In genomic region chr2:112005391-112006075, GRCh38 we compare ENCODE assay signal across 30 cellular contexts. TPM values are rescaled to one million over a fixed set of nuclear protein-coding genes. Genes with fewer than 3 reads are reported as not detected.
DNase-seq lines count a peak whose midpoint lies in the region; ATAC-seq, FAIRE-seq and TF ChIP-seq lines count a peak whose summit lies in the region.
"Had no signal": no experiment of that assay in that cellular context is flagged by ENCODE, and none has a peak within 500 bp of the region (broad histone marks: within the 10 kb centered on the region; RNA-seq: fewer than 3 reads in every experiment).

No MANE protein-coding gene starts in this region.

- FAIRE-seq in GM19239 (lab: Jason Lieb, UNC), result no peak
- FAIRE-seq: A549, RCC 7860, urothelium cell line had no signal

- POLR2A ChIA-PET in MCF 10A (lab: Yijun Ruan, JAX) (interaction anchor here (0.8 to 1.4 kb wide), 3 partner anchors 10 to 122 kb away, joined by 3 to 6 read pairs (median 5); partner anchors contain the start of gene ANAPC1), RWPE1 (lab: Yijun Ruan, JAX; ENCODE audit: low non-redundant PET) (no interaction called here)

- H3K9ac ChIP-seq in mammary epithelial cell (ENCODE audit: insufficient read depth, low read length), result no peak overlapping the region
- H3K9ac ChIP-seq: parathyroid adenoma had no signal

- no peak overlapping the region for H3K4me3 Mint-ChIP-seq in MCF 10A (ENCODE audit: unreplicated experiment)
- H3K4me3 Mint-ChIP-seq: activated T-cell treated with anti-CD3 and anti-CD28 coated beads, Interleukin-2, amount 50 U/mL, for 72 hours; brain; H9; T-helper 2 cell treated with Interferon-gamma antibody and Interleukin-4, amounts not matched to agents 5 μg/mL and 100 μg/mL, for 36 hours had no signal

- peaks cover 14% of the 10 kb centered on the region for H3K27me3 ChIP-seq in mammary epithelial cell (ENCODE audit: insufficient read depth, low read length)
- H3K27me3 ChIP-seq in WERI-Rb-1 (ENCODE audit: insufficient read depth, low read depth, severe bottlenecking), result no peaks in the 10 kb centered on the region
- H3K27me3 ChIP-seq: dorsolateral prefrontal cortex, testis had no signal

- DNase-seq in mammary epithelial cell (peak; percentile 21), MCF 10A (ENCODE audit: unreplicated experiment) (no peak), RWPE1 (ENCODE audit: low spot score) (no peak), GM03348 (ENCODE audit: low spot score) (no peak), GM19239 (ENCODE audit: insufficient read length, low spot score) (no peak), WERI-Rb-1 (no peak), hepatic stellate cell (ENCODE audit: low spot score) (no peak)
- DNase-seq: activated CD4-positive, alpha-beta T cell treated with anti-CD3 and anti-CD28 coated beads for 48 hours; activated T-cell treated with anti-CD3 and anti-CD28 coated beads, Interleukin-2, amount 50 U/mL, for 72 hours; cerebellar nuclear complex; DMS 273 treated with DMSO at 0.1 percent for 48 hours; dorsolateral prefrontal cortex; H9; KBM-7; left colon; MM.1S; NCI-H1436 treated with DMSO at 0.1 percent for 48 hours; NCI-H2107; NCI-H446 treated with DMSO at 0.1 percent for 48 hours; retina; stimulated activated naive CD4-positive, alpha-beta T cell treated with Interleukin-2 at 50 U/mL for 16 hours; testis had no signal

- H3K4me3 ChIP-seq in mammary epithelial cell (replicated peaks in 1 of 3; ENCODE audit: insufficient read depth in 1 of 3, low read depth in 2 of 3, low read length in 3 of 3), result no peak overlapping the region
- H3K4me3 ChIP-seq in WERI-Rb-1 (ENCODE audit: low read depth, low read length), result no peak overlapping the region
- H3K4me3 ChIP-seq: A549, dorsolateral prefrontal cortex, skin epidermis, testis had no signal

- in situ Hi-C loops in mammary epithelial cell (cut with MboI; ENCODE audit: low sequenced_read_pairs in 2 of 2), result no loop called here

- no peaks in the 10 kb centered on the region for H3K79me2 ChIP-seq in mammary epithelial cell (ENCODE audit: insufficient read depth, low read length)
- H3K79me2 ChIP-seq: parathyroid adenoma had no signal

- no peak overlapping the region for H3K27ac ChIP-seq in mammary epithelial cell (ENCODE audit: insufficient read depth, low read depth, low read length)
- peak overlapping the region; percentile 61 for H3K27ac ChIP-seq in RWPE1
- H3K27ac ChIP-seq in WERI-Rb-1, result no peak overlapping the region
- H3K27ac ChIP-seq: A549, parathyroid adenoma had no signal

- H3K9me3 Mint-ChIP-seq in MCF 10A (ENCODE audit: unreplicated experiment), result peaks cover 1% of the 10 kb centered on the region
- H3K9me3 Mint-ChIP-seq: brain; H9; T-helper 2 cell treated with Interferon-gamma antibody and Interleukin-4, amounts not matched to agents 5 μg/mL and 100 μg/mL, for 36 hours had no signal

- H3K9me3 ChIP-seq in mammary epithelial cell (replicated peaks; ENCODE audit: insufficient read depth, low read length) (no peaks in the 10 kb centered on the region), WERI-Rb-1 (ENCODE audit: severe bottlenecking) (no peaks in the 10 kb centered on the region)
- H3K9me3 ChIP-seq: A549, testis had no signal

- no peak overlapping the region for H3K4me2 ChIP-seq in mammary epithelial cell (ENCODE audit: insufficient read depth, low read depth, low read length)
- H3K4me2 ChIP-seq: A549 had no signal

- H3K36me3 ChIP-seq in mammary epithelial cell (ENCODE audit: insufficient read depth, low read length), result no peaks in the 10 kb centered on the region
- no peaks in the 10 kb centered on the region for H3K36me3 ChIP-seq in WERI-Rb-1

- H4K20me1 ChIP-seq in mammary epithelial cell (ENCODE audit: insufficient read depth, low read length), result no peaks in the 10 kb centered on the region

- no peak for TF ChIP-seq CTCF in mammary epithelial cell (conservative IDR thresholded peaks at IDR 0.05 in 1 of 2, IDR thresholded peaks at IDR 0.05 in 1 of 2; ENCODE audit: extremely low read depth in 1 of 2, insufficient read depth in 1 of 2, low read depth in 1 of 2, low read length in 2 of 2)
- no peak for TF ChIP-seq CTCF in MCF 10A (IDR thresholded peaks at IDR 0.05; ENCODE audit: unreplicated experiment)
- no peak for TF ChIP-seq CTCF in RWPE1 (conservative IDR thresholded peaks at IDR 0.05; ENCODE audit: low read depth)
- TF ChIP-seq CTCF in WERI-Rb-1 (IDR thresholded peaks at IDR 0.05; ENCODE audit: low read depth, low read length), result no peak

- H2AFZ ChIP-seq in mammary epithelial cell (ENCODE audit: low read depth, low read length), result no peak overlapping the region
- H2AFZ ChIP-seq: parathyroid adenoma had no signal

- BruUV-seq in mammary epithelial cell (replicated peaks; lab: Mats Ljungman, UMichigan), result no TSS peak
- no TSS peak for BruUV-seq in MCF 10A (replicated peaks; lab: Mats Ljungman, UMichigan)

- intact Hi-C loops in mammary epithelial cell (cut with micrococcal nuclease) (loop anchor here (1.0 to 2.0 kb wide), 3 partner anchors 27 to 59 kb away; no protein-coding TSS in a partner anchor), MCF 10A (cut with micrococcal nuclease) (no loop called here)

- H3K27ac Mint-ChIP-seq in MCF 10A (ENCODE audit: low read depth, unreplicated experiment), result no peak overlapping the region
- H3K27ac Mint-ChIP-seq: activated T-cell treated with anti-CD3 and anti-CD28 coated beads, Interleukin-2, amount 50 U/mL, for 72 hours; brain; H9; T-helper 2 cell treated with Interferon-gamma antibody and Interleukin-4, amounts not matched to agents 5 μg/mL and 100 μg/mL, for 36 hours had no signal

- no peaks in the 10 kb centered on the region for H3K36me3 Mint-ChIP-seq in MCF 10A (ENCODE audit: insufficient read depth, unreplicated experiment)

- peaks cover 7% of the 10 kb centered on the region for H3K4me1 Mint-ChIP-seq in MCF 10A (ENCODE audit: insufficient read depth, unreplicated experiment)
- H3K4me1 Mint-ChIP-seq: brain, H9 had no signal

- peaks cover 5% of the 10 kb centered on the region for H3K4me1 ChIP-seq in mammary epithelial cell (ENCODE audit: insufficient read depth, low read length)
- H3K4me1 ChIP-seq: A549, parathyroid adenoma had no signal

- dilution Hi-C loops in mammary epithelial cell (cut with HindIII; ENCODE audit: low sequenced_read_pairs), result no loop called here

- CTCF ChIA-PET in mammary epithelial cell (lab: Charles Lee; ENCODE audit: low non-redundant PET) (no interaction called here), MCF 10A (lab: Yijun Ruan, JAX) (interaction anchor here (1.1 to 1.4 kb wide), 2 partner anchors 13 to 118 kb away, joined by 3 read pairs; no protein-coding TSS in a partner anchor), RWPE1 (lab: Yijun Ruan, JAX) (interaction anchor here (0.6 to 1.1 kb wide), 2 partner anchors 39 to 1008 kb away, joined by 3 to 6 read pairs; no protein-coding TSS in a partner anchor)

- peaks cover 27% of the 10 kb centered on the region for H3K27me3 Mint-ChIP-seq in MCF 10A (ENCODE audit: insufficient read depth, unreplicated experiment)
- H3K27me3 Mint-ChIP-seq: brain had no signal

- ATAC-seq in esophagus mucosa, result peak; percentile 19
- ATAC-seq: A549; activated T-cell treated with anti-CD3 and anti-CD28 coated beads, Interleukin-2, amount 50 U/mL, for 72 hours; left colon had no signal

- WGBS in mammary epithelial cell (ENCODE audit: low coverage, missing lambda C conversion rate), result 98% methylated on average over 5 of the region's 5 CpGs

RNA-seq across cellular contexts. Expression of gene TMEM87B, which starts 49.5 kb away (rescaled TPM):
- total RNA-seq in mammary epithelial cell (10 to 100 TPM; 35.0 to 51.7 TPM), MCF 10A (2022) (29.1 and 39.2 TPM in 2 replicates), esophagus mucosa (18.7 TPM)
- polyA plus RNA-seq in mammary epithelial cell, result 10.8 TPM
- polyA minus RNA-seq in mammary epithelial cell, result 22.3 TPM
